21 cellular contexts compared by ENCODE assay signal in the genomic region with DNA sequence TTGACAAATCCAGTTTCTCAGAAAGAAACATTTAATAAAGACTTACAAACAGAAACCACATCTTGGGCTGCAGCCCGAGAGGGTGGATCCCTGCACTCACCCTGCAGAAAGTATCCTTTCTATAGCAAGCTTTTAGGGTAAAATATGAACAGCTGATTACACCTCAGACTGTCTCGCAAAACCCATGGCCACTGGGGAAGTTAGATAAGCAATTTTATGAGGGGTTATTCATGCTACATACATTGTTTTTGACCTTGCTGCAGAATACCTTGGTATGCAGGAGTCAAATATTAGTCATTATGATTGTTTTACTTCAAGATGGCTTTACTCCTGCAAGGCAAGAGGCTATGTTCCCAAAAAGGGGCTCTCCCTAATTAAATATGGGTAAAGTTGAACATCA.
"Had no signal": no experiment of that assay in that cellular context is flagged by ENCODE, and none has a peak within 500 bp of the region (broad histone marks: within the 10 kb centered on the region; RNA-seq: fewer than 3 reads in every experiment).

No MANE protein-coding gene starts in this region.

- H3K36me3 ChIP-seq: brain microvascular endothelial cell, cardiac muscle cell had no signal

- H3K27me3 ChIP-seq: cardiac muscle cell had no signal

- DNase-seq: activated CD4-positive, alpha-beta memory T cell treated with anti-CD3 and anti-CD28 coated beads, Interleukin-2, amount 10 ng/mL, durations not matched to agents 7 days and 5 days; activated CD4-positive, alpha-beta T cell treated with anti-CD3 and anti-CD28 coated beads, Interleukin-2, amount 50 U/mL, for 1 hour; activated CD4-positive, CD25-positive, alpha-beta regulatory T cell; activated gamma-delta T cell; activated naive CD4-positive, alpha-beta T cell treated with anti-CD3 and anti-CD28 coated beads, Interleukin-2, amount 10 ng/mL, durations not matched to agents 7 days and 5 days; activated naive CD8-positive, alpha-beta T cell treated with anti-CD3 and anti-CD28 coated beads for 36 hours; activated T-cell treated with anti-CD3 and anti-CD28 coated beads for 4 hours; activated T-cell treated with anti-CD3 and anti-CD28 coated beads, Interleukin-2, amount 50 U/mL, for 48 hours; brain microvascular endothelial cell; MM.1S; NCI-H1105 treated with DMSO at 0.1 percent for 48 hours; NCI-H1436 treated with DMSO at 0.1 percent for 48 hours; NCI-H187; NCI-H2081; NCI-H446; NCI-H524; SHP77 treated with DMSO at 0.1 percent for 48 hours had no signal

- H3K27ac ChIP-seq: brain microvascular endothelial cell, cardiac muscle cell, KMS-11, VCaP had no signal

- ATAC-seq: activated T-helper 17 cell treated with anti-CD3 and anti-CD28 coated beads, Interleukin-2, amount 50 U/mL, for 72 hours had no signal

- H3K4me3 ChIP-seq: cardiac muscle cell had no signal
